In genomic region chr7:34838329-34838728, GRCh38 we compare ENCODE assay signal across 24 cellular contexts.
DNase-seq lines count a peak whose midpoint lies in the region; FAIRE-seq and TF ChIP-seq lines count a peak whose summit lies in the region.
"Had no signal": no experiment of that assay in that cellular context is flagged by ENCODE, and none has a peak within 500 bp of the region (broad histone marks: within the 10 kb centered on the region; RNA-seq: fewer than 3 reads in every experiment).

No MANE protein-coding gene starts in this region.

- DNase-seq in H4 (ENCODE audit: low spot score) (peak; percentile 72), NCI-H1694 treated with DMSO at 0.1 percent for 48 hours (lab: John Stamatoyannopoulos, UW) (peak; percentile 72), astrocyte (ENCODE audit: low read depth) (peak; percentile 67), pons (ENCODE audit: low spot score) (peak; percentile 25), colonic mucosa (no peak), ascending aorta (ENCODE audit: low spot score in 2 of 2) (no peak), adrenal gland (no peak)
- DNase-seq: activated CD4-positive, alpha-beta T cell treated with anti-CD3 and anti-CD28 coated beads for 1 hour; activated gamma-delta T cell; Calu3; kidney; mesenchymal stem cell; NCI-H187 treated with DMSO at 0.1 percent for 48 hours; NCI-H526 treated with DMSO at 0.1 percent for 48 hours; stimulated activated CD4-positive, alpha-beta T cell treated with anti-CD3 and anti-CD28 coated beads, Interleukin-4, amount 100 ng/mL, for 24 hours; T1000 had no signal

- H4K20me1 ChIP-seq in astrocyte (ENCODE audit: insufficient read depth, low read length): no peaks in the 10 kb centered on the region

- H3K4me3 ChIP-seq in astrocyte (ENCODE audit: insufficient read depth, low read depth, low read length) (no peak overlapping the region), colonic mucosa (no peak overlapping the region), ascending aorta (no peak overlapping the region), adrenal gland (no peak overlapping the region)
- H3K4me3 ChIP-seq: SK-N-MC, skin epidermis, vagina had no signal

- H3K9ac ChIP-seq in astrocyte (ENCODE audit: low read length): no peak overlapping the region
- H3K9ac ChIP-seq in colonic mucosa (ENCODE audit: low read depth in 2 of 2, low read length in 2 of 2): no peak overlapping the region

- no peaks in the 10 kb centered on the region for H3K27me3 ChIP-seq in astrocyte (ENCODE audit: insufficient read depth, low read length)
- H3K27me3 ChIP-seq in colonic mucosa: no peaks in the 10 kb centered on the region
- H3K27me3 ChIP-seq in ascending aorta: no peaks in the 10 kb centered on the region
- H3K27me3 ChIP-seq in adrenal gland: no peaks in the 10 kb centered on the region
- H3K27me3 ChIP-seq: vagina had no signal

- H3K4me2 ChIP-seq in astrocyte (ENCODE audit: low read length): no peak overlapping the region

- H2AFZ ChIP-seq in astrocyte (ENCODE audit: low read depth, low read length): peak overlapping the region; percentile 35

- intact Hi-C loops in colonic mucosa (cut with DNase I): no loop called here
- intact Hi-C loops in ascending aorta (cut with DNase I): no loop called here
- intact Hi-C loops in adrenal gland (cut with DNase I): no loop called here

- FAIRE-seq in astrocyte (lab: Jason Lieb, UNC): no peak
- FAIRE-seq: colon, GM12891, kidney had no signal

- peaks cover 2% of the 10 kb centered on the region for H3K36me3 Mint-ChIP-seq in astrocyte (ENCODE audit: low read depth, unreplicated experiment)
- H3K36me3 Mint-ChIP-seq: natural killer cell treated with Interleukin-12 subunit alpha and Interleukin-12 subunit beta and Interleukin-15 and Interleukin-18, amount 100 ng/mL, for 72 hours had no signal

- H3K4me1 ChIP-seq in astrocyte (ENCODE audit: insufficient read depth, low read length) (peaks cover 15% of the 10 kb centered on the region), colonic mucosa (no peaks in the 10 kb centered on the region), ascending aorta (no peaks in the 10 kb centered on the region), adrenal gland (replicated peaks in 1 of 2) (no peaks in the 10 kb centered on the region)
- H3K4me1 ChIP-seq: vagina had no signal

- no peaks in the 10 kb centered on the region for H3K9me3 ChIP-seq in astrocyte (ENCODE audit: insufficient read depth, low read depth, low read length)
- no peaks in the 10 kb centered on the region for H3K9me3 ChIP-seq in colonic mucosa
- H3K9me3 ChIP-seq in ascending aorta: no peaks in the 10 kb centered on the region
- H3K9me3 ChIP-seq in adrenal gland (replicated peaks in 1 of 3): no peaks in the 10 kb centered on the region
- H3K9me3 ChIP-seq: vagina had no signal

- H3K27ac ChIP-seq in astrocyte (ENCODE audit: low read depth, low read length) (no peak overlapping the region), colonic mucosa (no peak overlapping the region), ascending aorta (no peak overlapping the region), adrenal gland (no peak overlapping the region)
- H3K27ac ChIP-seq: SK-N-MC, skin epidermis, vagina had no signal

- H3K4me3 Mint-ChIP-seq in astrocyte (ENCODE audit: unreplicated experiment): no peak overlapping the region
- H3K4me3 Mint-ChIP-seq: B cell; natural killer cell treated with Interleukin-12 subunit alpha and Interleukin-12 subunit beta and Interleukin-15 and Interleukin-18, amount 100 ng/mL, for 72 hours had no signal

- H3K4me1 Mint-ChIP-seq in astrocyte (ENCODE audit: low read depth, unreplicated experiment): peaks cover 19% of the 10 kb centered on the region
- H3K4me1 Mint-ChIP-seq: B cell had no signal

- no peak for TF ChIP-seq POLR2A in adrenal gland (IDR thresholded peaks at IDR 0.05)

- no peak for TF ChIP-seq CTCF in astrocyte (IDR thresholded peaks at IDR 0.05; ENCODE audit: insufficient read depth, low read depth, low read length)
- no peak for TF ChIP-seq CTCF in colonic mucosa (IDR thresholded peaks at IDR 0.05)
- TF ChIP-seq CTCF in ascending aorta (IDR thresholded peaks at IDR 0.05): no peak
- TF ChIP-seq CTCF in adrenal gland (IDR thresholded peaks at IDR 0.05): no peak

- H3K79me2 ChIP-seq in astrocyte (ENCODE audit: insufficient read depth, low read length): no peaks in the 10 kb centered on the region

- no peak overlapping the region for H3K27ac Mint-ChIP-seq in astrocyte (ENCODE audit: unreplicated experiment)
- H3K27ac Mint-ChIP-seq: B cell; natural killer cell treated with Interleukin-12 subunit alpha and Interleukin-12 subunit beta and Interleukin-15 and Interleukin-18, amount 100 ng/mL, for 72 hours; progenitor cell of endocrine pancreas had no signal

- WGBS in adrenal gland, 4 donors: 70 to 80% (median 72%) methylated on average over 5 of the region's 5 CpGs

- no peaks in the 10 kb centered on the region for H3K9me3 Mint-ChIP-seq in astrocyte (ENCODE audit: unreplicated experiment)
- H3K9me3 Mint-ChIP-seq: natural killer cell treated with Interleukin-12 subunit alpha and Interleukin-12 subunit beta and Interleukin-15 and Interleukin-18, amount 100 ng/mL, for 72 hours had no signal

- H3K36me3 ChIP-seq in astrocyte (ENCODE audit: insufficient read depth, low read length): no peaks in the 10 kb centered on the region
- no peaks in the 10 kb centered on the region for H3K36me3 ChIP-seq in colonic mucosa
- H3K36me3 ChIP-seq in ascending aorta: no peaks in the 10 kb centered on the region
- no peaks in the 10 kb centered on the region for H3K36me3 ChIP-seq in adrenal gland (replicated peaks in 1 of 2)
- H3K36me3 ChIP-seq: vagina had no signal

- peaks cover 1% of the 10 kb centered on the region for H3K27me3 Mint-ChIP-seq in astrocyte (ENCODE audit: low read depth, unreplicated experiment)
- H3K27me3 Mint-ChIP-seq: B cell had no signal

Comparison
In these comparisons a context has a peak if more than half of its experiments do, and no peak if none do; other contexts are left out.
1. DNase-seq: peak in H4 (single experiment), NCI-H1694 treated with DMSO at 0.1 percent for 48 hours (single experiment), astrocyte (single experiment) and pons (single experiment); none in colonic mucosa (single experiment), ascending aorta (0 of 2) and adrenal gland (0 of 7).